Comparison of ENCODE assay signal across 6 cellular contexts in the genomic region with DNA sequence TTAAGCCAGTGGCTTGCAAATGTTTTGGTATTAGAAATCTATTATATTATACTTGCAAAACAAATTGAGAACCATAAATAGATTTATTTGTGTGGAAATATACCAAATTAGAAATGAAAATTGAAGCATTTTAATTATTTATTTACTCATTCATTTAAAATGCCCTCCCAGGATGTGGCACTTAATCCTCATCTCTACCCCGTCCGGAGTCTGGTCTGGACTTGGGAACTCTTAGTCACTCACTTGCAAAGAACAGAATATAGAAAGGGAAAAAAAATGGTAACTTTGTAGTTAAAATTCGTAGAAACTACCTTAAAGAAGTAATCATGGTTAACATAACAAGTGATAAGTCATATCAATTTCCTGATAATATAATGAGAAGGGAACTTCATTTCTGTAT.
"Had no signal": no experiment of that assay in that cellular context is flagged by ENCODE, and none has a peak within 500 bp of the region (broad histone marks: within the 10 kb centered on the region; RNA-seq: fewer than 3 reads in every experiment).

No MANE protein-coding gene starts in this region.

- H3K27ac ChIP-seq: GM23248, HL-60 had no signal

- H3K4me1 ChIP-seq: HAP-1 had no signal

- H3K36me3 ChIP-seq: HAP-1 had no signal

- DNase-seq: GM23248, GOT3, H7, HFFc6 had no signal

- H3K9me3 ChIP-seq: HAP-1 had no signal

- H3K4me3 ChIP-seq: GM23248, HAP-1 had no signal

- H3K9ac ChIP-seq: GM23248 had no signal
